16 cellular contexts compared by ENCODE assay signal in genomic region chr15:100125627-100126231, GRCh38.
DNase-seq lines count a peak whose midpoint lies in the region; ATAC-seq, FAIRE-seq and TF ChIP-seq lines count a peak whose summit lies in the region.
"Had no signal": no experiment of that assay in that cellular context is flagged by ENCODE, and none has a peak within 500 bp of the region (broad histone marks: within the 10 kb centered on the region; RNA-seq: fewer than 3 reads in every experiment).

No MANE protein-coding gene starts in this region.

- in situ Hi-C loops in GM13976 (cut with MboI; ENCODE audit: low sequenced_read_pairs, unreplicated experiment): no loop called here

- FAIRE-seq in kidney (lab: Jason Lieb, UNC): no peak

- peak; percentile 93 for ATAC-seq in Right ventricle myocardium inferior
- no peak for ATAC-seq in HG02938 (IDR thresholded peaks at IDR 0.05; ENCODE audit: unreplicated experiment)
- ATAC-seq: activated CD4-positive, CD25-positive, alpha-beta regulatory T cell treated with anti-CD3 and anti-CD28 coated beads, Interleukin-2, amount 50 U/mL, for 24 hours; activated naive CD4-positive, alpha-beta T cell treated with anti-CD3 and anti-CD28 coated beads, Interleukin-2, amount 50 U/mL, for 72 hours; T-cell had no signal

- no peak overlapping the region for H3K9ac ChIP-seq in kidney (ENCODE audit: low read length in 2 of 2)

- H3K36me3 ChIP-seq in kidney (ENCODE audit: control insufficient read depth in 1 of 2, insufficient read depth in 2 of 2, low read length in 2 of 2) (peaks cover 0 to 9% of the 10 kb centered on the region in 2 donors), BE2C (no peaks in the 10 kb centered on the region)

- peaks cover 7 to 13% of the 10 kb centered on the region in 2 donors for H3K9me3 ChIP-seq in kidney (ENCODE audit: control insufficient read depth in 1 of 2, low read length in 2 of 2)
- no peaks in the 10 kb centered on the region; the same call in 1 of the 2 replicates for H3K9me3 ChIP-seq in BE2C

- H3K27ac ChIP-seq in kidney (ENCODE audit: low read depth in 2 of 2, low read length in 2 of 2): no peak overlapping the region

- intact Hi-C loops in Right ventricle myocardium inferior (cut with DNase I) (no loop called here), cardiac septum (cut with DNase I) (no loop called here), kidney (cut with DNase I) (no loop called here), posterior vena cava (cut with DNase I) (loop anchor here in 1 of 2 donors (10.0 kb wide), 1 partner anchor 91 kb away; no protein-coding TSS in a partner anchor)

- no peaks in the 10 kb centered on the region for H3K27me3 ChIP-seq in BE2C

- no peaks in the 10 kb centered on the region for H3K4me1 ChIP-seq in kidney (ENCODE audit: control insufficient read depth in 1 of 2, insufficient read depth in 1 of 2, low read depth in 1 of 2, low read length in 2 of 2)
- H3K4me1 ChIP-seq in BE2C: no peaks in the 10 kb centered on the region

- no peak for DNase-seq in Right ventricle myocardium inferior (ENCODE audit: missing footprints)
- DNase-seq in cardiac septum (ENCODE audit: low spot score): no peak
- DNase-seq in kidney: peak; percentile 84
- peak; percentile 92 for DNase-seq in posterior vena cava (ENCODE audit: low spot score)
- no peak for DNase-seq in BE2C
- no peak for DNase-seq in islet precursor cell
- no peak for DNase-seq in GM13976 (ENCODE audit: low spot score)
- DNase-seq: activated CD8-positive, alpha-beta memory T cell treated with anti-CD3 and anti-CD28 coated beads, Interleukin-2, amount 50 U/mL, for 48 hours; COR-L47; GDM1; NCI-H187 treated with DMSO at 0.1 percent for 48 hours; T-cell; trophoblast cell had no signal

- H3K4me3 ChIP-seq in kidney (ENCODE audit: low read length in 2 of 2) (no peak overlapping the region), BE2C (ENCODE audit: low read depth, low read length) (no peak overlapping the region)

- TF ChIP-seq CTCF in kidney (IDR thresholded peaks at IDR 0.05; ENCODE audit: borderline replicate concordance, extremely low read depth, insufficient read depth) (no peak), BE2C (IDR thresholded peaks at IDR 0.05; ENCODE audit: low read depth, low read length) (no peak), GM13976 (IDR thresholded peaks at IDR 0.05; ENCODE audit: borderline replicate concordance, control extremely low read depth, extremely low read depth, insufficient read depth, missing control alignments) (no peak)

Comparison
In these comparisons a context has a peak if more than half of its experiments do, and no peak if none do; other contexts are left out.
1. DNase-seq: peak in kidney (single experiment) and posterior vena cava (single experiment); none in Right ventricle myocardium inferior (single experiment), cardiac septum (single experiment), BE2C (single experiment), islet precursor cell (single experiment) and GM13976 (single experiment).